In the genomic region with DNA sequence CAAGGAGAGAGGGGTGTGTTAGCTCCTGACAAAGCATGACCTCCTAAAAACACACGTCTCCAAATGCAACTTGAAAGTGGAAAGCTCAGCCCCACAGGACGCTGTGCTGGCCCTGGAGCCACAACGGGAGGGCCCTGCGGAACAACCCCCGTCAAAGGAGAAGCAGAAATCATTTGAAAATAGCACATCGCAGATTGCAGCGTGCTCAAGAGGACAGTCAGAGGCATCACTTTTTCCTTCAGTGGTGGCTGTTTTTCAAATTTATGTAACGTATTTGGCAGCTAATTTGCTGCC, we compare ENCODE assay signal across 14 cellular contexts.
"Had no signal": no experiment of that assay in that cellular context is flagged by ENCODE, and none has a peak within 500 bp of the region (broad histone marks: within the 10 kb centered on the region; RNA-seq: fewer than 3 reads in every experiment).

No MANE protein-coding gene starts in this region.

- DNase-seq: activated CD4-positive, alpha-beta T cell treated with anti-CD3 and anti-CD28 coated beads, Interleukin-2, amount 10 ng/mL, durations not matched to agents 7 days and 5 days; activated CD8-positive, alpha-beta T cell treated with anti-CD3 and anti-CD28 coated beads, Interleukin-2, amount 10 ng/mL, durations not matched to agents 7 days and 5 days; activated naive CD4-positive, alpha-beta T cell; activated naive CD8-positive, alpha-beta T cell treated with anti-CD3 and anti-CD28 coated beads, Interleukin-2, amount 10 ng/mL, durations not matched to agents 7 days and 5 days; body of pancreas; central memory CD4-positive, alpha-beta T cell; foreskin keratinocyte; glutamatergic neuron; hippocampal formation; mammary epithelial cell; nucleus accumbens; stimulated activated naive B cell treated with anti-CD40 and anti-IgM and Interleukin-4, amounts not matched to agents 10 μg/mL and 1 μg/mL and 100 μg/mL, for 72 hours; SW 1271 had no signal

- H3K9me3 Mint-ChIP-seq: activated CD4-positive, alpha-beta T cell treated with anti-CD3 and anti-CD28 coated beads, Interleukin-2, amount 10 ng/mL, durations not matched to agents 7 days and 5 days; activated naive CD8-positive, alpha-beta T cell treated with anti-CD3 and anti-CD28 coated beads, Interleukin-2, amount 10 ng/mL, durations not matched to agents 7 days and 5 days; stimulated activated naive B cell treated with anti-CD40 and anti-IgM and Interleukin-4, amounts not matched to agents 10 μg/mL and 1 μg/mL and 100 μg/mL, for 72 hours had no signal

- H3K4me3 Mint-ChIP-seq: activated CD4-positive, alpha-beta T cell treated with anti-CD3 and anti-CD28 coated beads, Interleukin-2, amount 10 ng/mL, durations not matched to agents 7 days and 5 days; activated CD8-positive, alpha-beta T cell treated with anti-CD3 and anti-CD28 coated beads, Interleukin-2, amount 10 ng/mL, durations not matched to agents 7 days and 5 days; activated naive CD8-positive, alpha-beta T cell treated with anti-CD3 and anti-CD28 coated beads, Interleukin-2, amount 10 ng/mL, durations not matched to agents 7 days and 5 days; stimulated activated naive B cell treated with anti-CD40 and anti-IgM and Interleukin-4, amounts not matched to agents 10 μg/mL and 1 μg/mL and 100 μg/mL, for 72 hours had no signal

- H3K27ac Mint-ChIP-seq: activated CD4-positive, alpha-beta T cell treated with anti-CD3 and anti-CD28 coated beads, Interleukin-2, amount 10 ng/mL, durations not matched to agents 7 days and 5 days; activated CD8-positive, alpha-beta T cell treated with anti-CD3 and anti-CD28 coated beads, Interleukin-2, amount 10 ng/mL, durations not matched to agents 7 days and 5 days; activated naive CD8-positive, alpha-beta T cell treated with anti-CD3 and anti-CD28 coated beads, Interleukin-2, amount 10 ng/mL, durations not matched to agents 7 days and 5 days had no signal

- H3K36me3 Mint-ChIP-seq: activated naive CD8-positive, alpha-beta T cell treated with anti-CD3 and anti-CD28 coated beads, Interleukin-2, amount 10 ng/mL, durations not matched to agents 7 days and 5 days had no signal

- H3K4me3 ChIP-seq: body of pancreas had no signal

- H3K4me1 ChIP-seq: body of pancreas, foreskin keratinocyte had no signal

- H3K27ac ChIP-seq: body of pancreas, foreskin keratinocyte had no signal

- ATAC-seq: activated CD8-positive, alpha-beta T cell treated with anti-CD3 and anti-CD28 coated beads, Interleukin-2, amount 10 ng/mL, durations not matched to agents 7 days and 5 days; body of pancreas; foreskin keratinocyte; left lobe of liver; stimulated activated naive B cell treated with anti-CD40 and anti-IgM and Interleukin-4, amounts not matched to agents 10 μg/mL and 1 μg/mL and 100 μg/mL, for 72 hours had no signal

- H3K9me3 ChIP-seq: body of pancreas had no signal
